In genomic region chr6:7151381-7151780, GRCh38 we compare ENCODE assay signal across 16 cellular contexts. TPM values are rescaled to one million over a fixed set of nuclear protein-coding genes. Genes with fewer than 3 reads are reported as not detected.
DNase-seq lines count a peak whose midpoint lies in the region; ATAC-seq and TF ChIP-seq lines count a peak whose summit lies in the region.
"Had no signal": no experiment of that assay in that cellular context is flagged by ENCODE, and none has a peak within 500 bp of the region (broad histone marks: within the 10 kb centered on the region; RNA-seq: fewer than 3 reads in every experiment).

No MANE protein-coding gene starts in this region.

- H3K9me3 Mint-ChIP-seq in activated naive CD8-positive, alpha-beta T cell treated with anti-CD3 and anti-CD28 coated beads, Interleukin-2, amount 10 ng/mL, durations not matched to agents 7 days and 5 days: no peaks in the 10 kb centered on the region
- H3K9me3 Mint-ChIP-seq in activated naive CD8-positive, alpha-beta T cell treated with anti-CD3 and anti-CD28 coated beads, Interleukin-2, amount 50 U/mL, for 24 hours: no peaks in the 10 kb centered on the region
- H3K9me3 Mint-ChIP-seq in mesothelial cell of epicardium: no peaks in the 10 kb centered on the region

- no peak for ATAC-seq in activated naive CD8-positive, alpha-beta T cell treated with anti-CD3 and anti-CD28 coated beads, Interleukin-2, amount 10 ng/mL, durations not matched to agents 7 days and 5 days (ENCODE audit: low read depth)
- no peak for ATAC-seq in activated naive CD8-positive, alpha-beta T cell treated with anti-CD3 and anti-CD28 coated beads, Interleukin-2, amount 50 U/mL, for 24 hours
- no peak for ATAC-seq in upper lobe of right lung
- ATAC-seq: heart right ventricle, T-helper 17 cell had no signal

- POLR2A ChIA-PET in activated naive CD8-positive, alpha-beta T cell treated with anti-CD3 and anti-CD28 coated beads, Interleukin-2, amount 10 ng/mL, durations not matched to agents 7 days and 5 days (lab: Charles Lee): no interaction called here

- H3K4me1 Mint-ChIP-seq in activated naive CD8-positive, alpha-beta T cell treated with anti-CD3 and anti-CD28 coated beads, Interleukin-2, amount 10 ng/mL, durations not matched to agents 7 days and 5 days: peaks cover 52% of the 10 kb centered on the region
- peaks cover 91% of the 10 kb centered on the region for H3K4me1 Mint-ChIP-seq in activated naive CD8-positive, alpha-beta T cell treated with anti-CD3 and anti-CD28 coated beads, Interleukin-2, amount 50 U/mL, for 24 hours
- H3K4me1 Mint-ChIP-seq in mesothelial cell of epicardium: peaks cover 79% of the 10 kb centered on the region

- no peaks in the 10 kb centered on the region for H3K27me3 ChIP-seq in colonic mucosa
- no peaks in the 10 kb centered on the region for H3K27me3 ChIP-seq in upper lobe of right lung
- H3K27me3 ChIP-seq: breast epithelium, heart right ventricle, neutrophil, tibial nerve had no signal

- no peak overlapping the region for H3K4me3 Mint-ChIP-seq in activated naive CD8-positive, alpha-beta T cell treated with anti-CD3 and anti-CD28 coated beads, Interleukin-2, amount 10 ng/mL, durations not matched to agents 7 days and 5 days
- no peak overlapping the region for H3K4me3 Mint-ChIP-seq in activated naive CD8-positive, alpha-beta T cell treated with anti-CD3 and anti-CD28 coated beads, Interleukin-2, amount 50 U/mL, for 24 hours
- H3K4me3 Mint-ChIP-seq in mesothelial cell of epicardium: no peak overlapping the region
- H3K4me3 Mint-ChIP-seq: T-helper 17 cell had no signal

- H3K36me3 ChIP-seq in colonic mucosa: no peaks in the 10 kb centered on the region
- no peaks in the 10 kb centered on the region for H3K36me3 ChIP-seq in upper lobe of right lung
- H3K36me3 ChIP-seq: breast epithelium, heart right ventricle, neutrophil, tibial nerve had no signal

- no peak for DNase-seq in activated naive CD8-positive, alpha-beta T cell treated with anti-CD3 and anti-CD28 coated beads, Interleukin-2, amount 10 ng/mL, durations not matched to agents 7 days and 5 days
- no peak for DNase-seq in activated naive CD8-positive, alpha-beta T cell treated with anti-CD3 and anti-CD28 coated beads, Interleukin-2, amount 50 U/mL, for 24 hours
- DNase-seq in colonic mucosa: no peak
- no peak for DNase-seq in mesothelial cell of epicardium (ENCODE audit: low spot score in 2 of 2, unreplicated experiment in 2 of 2)
- no peak for DNase-seq in upper lobe of right lung
- no peak for DNase-seq in OCI-M1 (lab: John Stamatoyannopoulos, UW)
- DNase-seq in NCI-H1694 treated with DMSO at 0.1 percent for 48 hours (lab: John Stamatoyannopoulos, UW): no peak
- no peak for DNase-seq in effector CD4-positive, alpha-beta T cell
- DNase-seq: activated CD4-positive, alpha-beta T cell treated with anti-CD3 and anti-CD28 coated beads, Interleukin-2, amount 50 U/mL, for 1 hour; activated gamma-delta T cell treated with Interleukin-2 at 50 U/mL for 16 hours; heart right ventricle; NCI-H1417 treated with DMSO at 0.1 percent for 48 hours; T-helper 17 cell had no signal

- H3K9ac ChIP-seq in colonic mucosa (ENCODE audit: low read depth in 2 of 2, low read length in 2 of 2): no peak overlapping the region

- no peaks in the 10 kb centered on the region for H3K27me3 Mint-ChIP-seq in activated naive CD8-positive, alpha-beta T cell treated with anti-CD3 and anti-CD28 coated beads, Interleukin-2, amount 10 ng/mL, durations not matched to agents 7 days and 5 days
- no peaks in the 10 kb centered on the region for H3K27me3 Mint-ChIP-seq in activated naive CD8-positive, alpha-beta T cell treated with anti-CD3 and anti-CD28 coated beads, Interleukin-2, amount 50 U/mL, for 24 hours
- no peaks in the 10 kb centered on the region for H3K27me3 Mint-ChIP-seq in mesothelial cell of epicardium (ENCODE audit: low read depth)
- H3K27me3 Mint-ChIP-seq: T-helper 17 cell had no signal

- peak overlapping the region; percentile 57 for H3K27ac ChIP-seq in colonic mucosa
- H3K27ac ChIP-seq in upper lobe of right lung: peak overlapping the region; percentile 12
- H3K27ac ChIP-seq: heart right ventricle, tibial nerve had no signal

- TF ChIP-seq CTCF in colonic mucosa (IDR thresholded peaks at IDR 0.05) (no peak), mesothelial cell of epicardium (IDR thresholded peaks at IDR 0.05; ENCODE audit: unreplicated experiment) (no peak), upper lobe of right lung (IDR thresholded peaks at IDR 0.05) (no peak)

- H3K4me1 ChIP-seq in colonic mucosa (peaks cover 19% of the 10 kb centered on the region), upper lobe of right lung (peaks cover 75% of the 10 kb centered on the region)

- H3K4me3 ChIP-seq in colonic mucosa (no peak overlapping the region), upper lobe of right lung (no peak overlapping the region)
- H3K4me3 ChIP-seq: breast epithelium, heart right ventricle, tibial nerve had no signal

- H3K9me3 ChIP-seq in colonic mucosa (no peaks in the 10 kb centered on the region), upper lobe of right lung (no peaks in the 10 kb centered on the region)
- H3K9me3 ChIP-seq: breast epithelium, heart right ventricle, neutrophil, tibial nerve had no signal

- peak overlapping the region; percentile 14 for H3K27ac Mint-ChIP-seq in activated naive CD8-positive, alpha-beta T cell treated with anti-CD3 and anti-CD28 coated beads, Interleukin-2, amount 10 ng/mL, durations not matched to agents 7 days and 5 days
- no peak overlapping the region for H3K27ac Mint-ChIP-seq in activated naive CD8-positive, alpha-beta T cell treated with anti-CD3 and anti-CD28 coated beads, Interleukin-2, amount 50 U/mL, for 24 hours
- peak overlapping the region; percentile 87 for H3K27ac Mint-ChIP-seq in mesothelial cell of epicardium
- H3K27ac Mint-ChIP-seq: T-helper 17 cell had no signal

- intact Hi-C loops in colonic mucosa (cut with DNase I) (no loop called here), upper lobe of right lung (cut with DNase I) (no loop called here)

- H3K36me3 Mint-ChIP-seq in activated naive CD8-positive, alpha-beta T cell treated with anti-CD3 and anti-CD28 coated beads, Interleukin-2, amount 10 ng/mL, durations not matched to agents 7 days and 5 days: peaks cover 12% of the 10 kb centered on the region
- peaks cover 9% of the 10 kb centered on the region for H3K36me3 Mint-ChIP-seq in activated naive CD8-positive, alpha-beta T cell treated with anti-CD3 and anti-CD28 coated beads, Interleukin-2, amount 50 U/mL, for 24 hours (ENCODE audit: low read depth)
- no peaks in the 10 kb centered on the region for H3K36me3 Mint-ChIP-seq in mesothelial cell of epicardium

RNA-seq across cellular contexts. Expression of gene RREB1, which starts 43.6 kb away (rescaled TPM):
- 10 to 100 TPM; 37.0 to 39.1 TPM for total RNA-seq in activated naive CD8-positive, alpha-beta T cell treated with anti-CD3 and anti-CD28 coated beads, Interleukin-2, amount 10 ng/mL, durations not matched to agents 7 days and 5 days
- total RNA-seq in colonic mucosa (10 to 100 TPM; 79.0 to 81.3 TPM), mesothelial cell of epicardium (55.4 to 63.0 TPM (median 57.5 TPM) in 3 replicates), upper lobe of right lung (60.2 TPM)
